In the genomic region with DNA sequence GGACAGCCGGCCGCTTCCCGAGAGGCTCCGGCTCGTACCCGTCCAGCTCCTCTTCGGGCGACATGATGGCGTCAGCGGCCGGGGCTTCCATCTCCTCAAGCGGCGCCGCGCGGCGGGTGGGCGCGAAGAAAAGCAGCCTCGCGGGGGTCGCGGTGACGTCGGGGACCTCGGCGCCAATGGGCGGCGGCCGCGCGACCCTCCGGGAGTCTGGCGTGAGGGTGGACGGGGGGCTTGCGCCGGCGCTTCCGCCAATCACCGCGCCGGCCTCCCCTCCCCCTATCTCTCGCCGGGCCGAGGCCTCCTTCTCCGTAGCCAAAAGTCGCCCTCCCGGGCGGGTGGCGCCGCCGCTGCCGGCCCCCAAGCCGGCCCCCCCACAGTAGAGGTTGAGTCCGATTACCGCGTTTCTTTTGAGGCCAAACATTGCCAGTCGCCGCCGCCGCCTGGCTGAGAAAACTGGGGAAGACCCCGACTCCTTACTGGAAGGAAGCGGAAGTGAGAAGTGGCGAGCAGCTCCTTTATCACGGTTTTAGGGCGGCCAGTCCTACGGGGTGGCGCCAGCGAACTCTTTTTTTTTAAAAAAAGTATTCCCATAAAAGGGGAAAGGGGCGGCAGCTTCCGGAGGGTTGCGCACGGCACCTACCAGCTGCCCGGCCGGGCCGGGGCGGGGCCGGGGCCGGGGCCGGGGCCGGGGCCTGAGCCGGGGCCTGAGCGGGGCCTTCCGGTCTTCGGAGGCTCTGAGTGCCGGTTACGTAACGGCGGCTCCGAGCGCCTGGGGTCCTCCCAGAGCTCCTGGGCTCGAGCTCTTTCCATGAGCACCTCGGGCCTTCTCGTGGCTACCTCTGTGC, we compare ENCODE assay signal across 8 cellular contexts. TPM values are rescaled to one million over a fixed set of nuclear protein-coding genes. Genes with fewer than 3 reads are reported as not detected.
DNase-seq lines count a peak whose midpoint lies in the region; ATAC-seq and TF ChIP-seq lines count a peak whose summit lies in the region.

A gene (minus strand): TSS at position 501 of the 845 bp plus-strand sequence. CDS start 80 bp downstream, at position 421.

- H3K9me3 ChIP-seq in Peyer's patch (no peaks in the 10 kb centered on the region), muscle layer of duodenum (ENCODE audit: control insufficient read depth in 1 of 2, low read length in 2 of 2) (no peaks in the 10 kb centered on the region)

- peaks cover 0 to 22% (median 5%) of the 10 kb centered on the region in 4 donors for H3K4me1 ChIP-seq in Peyer's patch
- peaks cover 13 to 17% of the 10 kb centered on the region in 2 donors for H3K4me1 ChIP-seq in muscle layer of duodenum (ENCODE audit: control insufficient read depth in 1 of 2, insufficient read depth in 2 of 2, low read length in 2 of 2)

- no peaks in the 10 kb centered on the region for H3K27me3 ChIP-seq in Peyer's patch
- H3K27me3 ChIP-seq in muscle layer of duodenum (ENCODE audit: low read depth, low read length): no peaks in the 10 kb centered on the region

- peak; percentile 84 for ATAC-seq in GM21717 (IDR thresholded peaks at IDR 0.05; ENCODE audit: unreplicated experiment)
- peak; percentile 81 for ATAC-seq in esophagus mucosa

- H3K27ac ChIP-seq in Peyer's patch (peak within 1 kb of the TSS; percentile 97 to 100 (median 100)), muscle layer of duodenum (ENCODE audit: low read length) (peak within 1 kb of the TSS; percentile 100)

- TF ChIP-seq POLR2A in Peyer's patch (IDR thresholded peaks at IDR 0.05): peak; percentile 96 to 98

- DNase-seq in DMS53 (lab: John Stamatoyannopoulos, UW) (peak; percentile 99), KG1 (lab: John Stamatoyannopoulos, UW) (peak; percentile 81), Peyer's patch (peak; percentile 89 to 97 (median 93))
- DNase-seq in activated T-cell treated with anti-CD3 and anti-CD28 coated beads, Interleukin-2, amount 50 U/mL, for 48 hours: peak; percentile 90
- DNase-seq in stimulated activated CD8-positive, alpha-beta memory T cell treated with anti-CD3 and anti-CD28 coated beads, Interleukin-7, amount 100 ng/mL, for 24 hours (ENCODE audit: low read depth): peak; percentile 73

- peak in 1 of 6 experiments; percentile 34 for TF ChIP-seq CTCF in Peyer's patch (IDR thresholded peaks at IDR 0.05)

- H3K4me3 ChIP-seq in Peyer's patch: peak within 1 kb of the TSS; percentile 81 to 99 (median 88)
- H3K4me3 ChIP-seq in muscle layer of duodenum (ENCODE audit: low read depth in 1 of 2, low read length in 2 of 2): peak within 1 kb of the TSS; percentile 98 to 100

- H3K36me3 ChIP-seq in Peyer's patch (peaks cover 0 to 40% (median 0%) of the 10 kb centered on the region in 3 donors), muscle layer of duodenum (ENCODE audit: control insufficient read depth in 1 of 2, insufficient read depth in 2 of 2, low read length in 2 of 2) (peaks cover 39 to 49% of the 10 kb centered on the region in 2 donors)

RNA-seq across cellular contexts. Expression of the gene that starts here (rescaled TPM):
- total RNA-seq in Peyer's patch (100 to 1,000 TPM; 102 to 154 (median 140) TPM), esophagus mucosa (169 TPM)

Comparison
In these comparisons a context has a peak if more than half of its experiments do, and no peak if none do; other contexts are left out.
1. Peak in every context shown above with its lines: DNase-seq, ATAC-seq, H3K4me3 ChIP-seq and H3K27ac ChIP-seq.